Comparison of ENCODE assay signal across 8 cellular contexts in the genomic region with DNA sequence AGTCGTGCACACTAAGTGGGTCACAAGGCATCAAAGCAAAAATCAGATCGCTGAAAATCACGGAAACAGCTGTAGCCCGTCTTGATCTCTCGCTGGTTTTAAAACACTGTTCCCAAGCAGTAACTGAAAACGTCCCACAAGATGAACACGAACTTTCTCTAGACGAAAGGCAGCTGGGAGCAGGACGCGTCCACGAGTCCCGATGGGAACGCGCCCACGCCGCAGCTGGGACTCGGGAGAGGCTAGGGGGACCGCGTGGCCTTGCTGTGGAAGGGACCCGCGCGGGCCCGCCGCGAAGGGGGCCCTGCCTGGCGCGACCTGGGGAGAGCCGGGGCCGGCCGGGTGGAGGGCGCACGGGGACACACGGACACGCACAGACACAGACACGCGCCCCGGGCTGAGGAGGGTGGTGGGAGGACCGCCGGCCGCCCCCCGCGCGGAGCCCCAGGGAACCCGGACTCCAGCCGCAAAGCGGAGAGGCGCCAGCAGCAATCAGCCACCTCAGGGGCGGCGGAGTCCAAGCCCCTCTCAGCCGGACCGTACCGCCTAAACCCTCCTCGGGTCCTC. TPM values are rescaled to one million over a fixed set of nuclear protein-coding genes. Genes with fewer than 3 reads are reported as not detected.
A peak's percentile ranks its signal among the peaks of the same experiment; 100 is the strongest.
DNase-seq lines count a peak whose midpoint lies in the region; ATAC-seq and TF ChIP-seq lines count a peak whose summit lies in the region.

No MANE protein-coding gene starts in this region.

- ATAC-seq in GM21381 (IDR thresholded peaks at IDR 0.05; ENCODE audit: unreplicated experiment) (peak; percentile 5), HG03378 (IDR thresholded peaks at IDR 0.05; ENCODE audit: unreplicated experiment) (no peak)
- peak; percentile 1 for ATAC-seq in naive thymus-derived CD4-positive, alpha-beta T cell

- peaks cover 39% of the 10 kb centered on the region for H3K4me1 Mint-ChIP-seq in activated CD4-positive, alpha-beta memory T cell treated with anti-CD3 and anti-CD28 coated beads for 36 hours (ENCODE audit: low read depth)
- H3K4me1 Mint-ChIP-seq in naive thymus-derived CD4-positive, alpha-beta T cell: peaks cover 24 to 42% (median 38%) of the 10 kb centered on the region in 7 donors

- POLR2A ChIA-PET in activated CD4-positive, alpha-beta memory T cell treated with anti-CD3 and anti-CD28 coated beads for 36 hours (lab: Charles Lee): interaction anchor here (0.7 to 4.5 kb wide), 20 partner anchors 10 to 105 kb away, joined by 3 to 67 read pairs (median 4); no protein-coding TSS in a partner anchor
- POLR2A ChIA-PET in naive thymus-derived CD4-positive, alpha-beta T cell (lab: Charles Lee): interaction anchor here (0.6 to 11.0 kb wide), 38 partner anchors 8 to 1431 kb away, joined by 3 to 359 read pairs (median 8); a partner anchor contains a TSS

- no peaks in the 10 kb centered on the region for H3K9me3 ChIP-seq in naive thymus-derived CD4-positive, alpha-beta T cell (ENCODE audit: control insufficient read depth in 2 of 3, low read length in 3 of 3)

- peaks cover 0 to 25% (median 9%) of the 10 kb centered on the region in 3 experiments for H3K36me3 ChIP-seq in naive thymus-derived CD4-positive, alpha-beta T cell (ENCODE audit: control insufficient read depth in 2 of 3, insufficient read depth in 3 of 3, low read length in 3 of 3)

- no peak for TF ChIP-seq CTCF in epithelial cell of proximal tubule (conservative IDR thresholded peaks at IDR 0.05; ENCODE audit: low read depth, low read length)

- CTCF ChIA-PET in activated CD4-positive, alpha-beta memory T cell treated with anti-CD3 and anti-CD28 coated beads for 36 hours (lab: Charles Lee): interaction anchor here (1.0 to 2.9 kb wide), 5 partner anchors 12 to 105 kb away, joined by 3 to 13 read pairs (median 4); no protein-coding TSS in a partner anchor
- CTCF ChIA-PET in naive thymus-derived CD4-positive, alpha-beta T cell (lab: Charles Lee): interaction anchor here (0.7 to 3.7 kb wide), 5 partner anchors 21 to 105 kb away, joined by 3 to 28 read pairs (median 4); no protein-coding TSS in a partner anchor

- peak overlapping the region; percentile 98 for H3K27ac ChIP-seq in naive thymus-derived CD4-positive, alpha-beta T cell (ENCODE audit: low read depth, low read length)

- H3K36me3 Mint-ChIP-seq in activated CD4-positive, alpha-beta memory T cell treated with anti-CD3 and anti-CD28 coated beads for 36 hours: peaks cover 42% of the 10 kb centered on the region
- peaks cover 15 to 50% (median 37%) of the 10 kb centered on the region in 5 donors for H3K36me3 Mint-ChIP-seq in naive thymus-derived CD4-positive, alpha-beta T cell

- intact Hi-C loops in activated CD4-positive, alpha-beta memory T cell treated with anti-CD3 and anti-CD28 coated beads for 36 hours (cut with micrococcal nuclease): loop anchor here (1.0 to 10.0 kb wide), 6 partner anchors 10 to 1284 kb away; a partner anchor contains a TSS
- intact Hi-C loops in naive thymus-derived CD4-positive, alpha-beta T cell (cut with micrococcal nuclease): loop anchor here (1.0 to 10.0 kb wide), 19 partner anchors 10 to 1324 kb away; a partner anchor contains a TSS

- H3K27me3 Mint-ChIP-seq in activated CD4-positive, alpha-beta memory T cell treated with anti-CD3 and anti-CD28 coated beads for 36 hours: no peaks in the 10 kb centered on the region
- H3K27me3 Mint-ChIP-seq in naive thymus-derived CD4-positive, alpha-beta T cell: no peaks in the 10 kb centered on the region

- DNase-seq in DMS53 treated with DMSO at 0.1 percent for 48 hours (lab: John Stamatoyannopoulos, UW; ENCODE audit: unreplicated experiment) (peak; percentile 37), HuH-7.5 (ENCODE audit: low spot score) (peak; percentile 13), epithelial cell of proximal tubule (ENCODE audit: low read depth) (no peak), NCI-H2081 (lab: John Stamatoyannopoulos, UW) (no peak)
- peak; percentile 56 for DNase-seq in activated CD4-positive, alpha-beta memory T cell treated with anti-CD3 and anti-CD28 coated beads for 36 hours
- peak in 8 of 9 donors; percentile 59 to 81 (median 72) for DNase-seq in naive thymus-derived CD4-positive, alpha-beta T cell

- H3K9me3 Mint-ChIP-seq in activated CD4-positive, alpha-beta memory T cell treated with anti-CD3 and anti-CD28 coated beads for 36 hours: no peaks in the 10 kb centered on the region
- H3K9me3 Mint-ChIP-seq in naive thymus-derived CD4-positive, alpha-beta T cell: peaks cover 0 to 7% (median 0%) of the 10 kb centered on the region in 11 donors

- H3K27ac Mint-ChIP-seq in activated CD4-positive, alpha-beta memory T cell treated with anti-CD3 and anti-CD28 coated beads for 36 hours: peak overlapping the region; percentile 96
- H3K27ac Mint-ChIP-seq in naive thymus-derived CD4-positive, alpha-beta T cell: peak overlapping the region; percentile 89 to 98 (median 96)

- H3K4me3 Mint-ChIP-seq in activated CD4-positive, alpha-beta memory T cell treated with anti-CD3 and anti-CD28 coated beads for 36 hours: peak overlapping the region; percentile 93
- H3K4me3 Mint-ChIP-seq in naive thymus-derived CD4-positive, alpha-beta T cell: peak overlapping the region; percentile 87 to 98 (median 94)

- peaks cover 28 to 40% of the 10 kb centered on the region in 2 donors for H3K4me1 ChIP-seq in naive thymus-derived CD4-positive, alpha-beta T cell (ENCODE audit: control insufficient read depth in 2 of 2, insufficient read depth in 2 of 2, low read length in 2 of 2)

- no peaks in the 10 kb centered on the region for H3K27me3 ChIP-seq in naive thymus-derived CD4-positive, alpha-beta T cell (ENCODE audit: control insufficient read depth in 2 of 2, insufficient read depth in 2 of 2, low read length in 2 of 2)

- peak overlapping the region; percentile 93 for H3K4me3 ChIP-seq in epithelial cell of proximal tubule (ENCODE audit: low read depth, low read length)
- peak overlapping the region; percentile 73 for H3K4me3 ChIP-seq in naive thymus-derived CD4-positive, alpha-beta T cell (ENCODE audit: low read length)

RNA-seq across cellular contexts. Expression of a gene that starts 0.6 kb away (rescaled TPM):
- 100 to 1,000 TPM; 175 to 176 TPM for total RNA-seq in activated CD4-positive, alpha-beta memory T cell treated with anti-CD3 and anti-CD28 coated beads for 36 hours
- total RNA-seq in epithelial cell of proximal tubule: 15.7 and 15.8 TPM in 2 replicates
- 100 to 1,000 TPM; 274 to 513 (median 338) TPM for total RNA-seq in naive thymus-derived CD4-positive, alpha-beta T cell
- polyA plus RNA-seq in naive thymus-derived CD4-positive, alpha-beta T cell: 100 to 1,000 TPM in 1 of 2 donors, 10 to 100 TPM in 1; 66.0 to 149 TPM

Comparison
In these comparisons a context has a peak if more than half of its experiments do, and no peak if none do; other contexts are left out.
1. DNase-seq: peak in DMS53 treated with DMSO at 0.1 percent for 48 hours (single experiment), HuH-7.5 (single experiment), activated CD4-positive, alpha-beta memory T cell treated with anti-CD3 and anti-CD28 coated beads for 36 hours (single experiment) and naive thymus-derived CD4-positive, alpha-beta T cell (8 of 9); none in epithelial cell of proximal tubule (single experiment) and NCI-H2081 (0 of 2).
2. RNA of a gene that starts 0.6 kb away (total RNA-seq): 274 to 513 TPM in naive thymus-derived CD4-positive, alpha-beta T cell and 175 to 176 TPM in activated CD4-positive, alpha-beta memory T cell treated with anti-CD3 and anti-CD28 coated beads for 36 hours; 15.7 to 15.8 TPM in epithelial cell of proximal tubule; every median in the first group is over 10 times any median in the second.